Comparison of ENCODE assay signal across 11 cellular contexts in the genomic region with DNA sequence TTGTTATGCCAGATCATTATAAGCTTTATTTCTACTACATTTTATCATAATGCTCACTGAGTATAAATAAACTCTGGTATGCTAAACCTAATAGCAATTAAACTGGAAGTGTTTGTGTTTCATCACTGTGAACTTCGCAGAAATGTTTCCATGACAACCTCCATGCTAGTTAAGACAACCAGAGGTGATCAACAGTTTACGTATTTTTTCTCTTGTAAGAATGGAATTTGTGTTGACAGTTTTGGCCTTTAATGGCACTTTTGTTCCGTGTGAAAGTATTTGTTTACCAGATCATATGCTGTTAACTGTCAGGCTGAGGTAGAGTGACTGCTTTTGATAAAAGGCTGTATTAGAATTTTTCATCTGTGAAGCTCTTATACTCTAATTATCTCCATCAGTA.
"Had no signal": no experiment of that assay in that cellular context is flagged by ENCODE, and none has a peak within 500 bp of the region (broad histone marks: within the 10 kb centered on the region; RNA-seq: fewer than 3 reads in every experiment).

No MANE protein-coding gene starts in this region.

- H3K36me3 Mint-ChIP-seq: activated naive CD4-positive, alpha-beta T cell treated with anti-CD3 and anti-CD28 coated beads, Interleukin-2, amount 50 U/mL, for 24 hours; naive thymus-derived CD4-positive, alpha-beta T cell had no signal

- H3K36me3 ChIP-seq: neutrophil, sigmoid colon had no signal

- H3K4me3 Mint-ChIP-seq: activated naive CD4-positive, alpha-beta T cell treated with anti-CD3 and anti-CD28 coated beads, Interleukin-2, amount 50 U/mL, for 24 hours; naive thymus-derived CD4-positive, alpha-beta T cell; type B pancreatic cell had no signal

- H3K27ac Mint-ChIP-seq: activated naive CD4-positive, alpha-beta T cell treated with anti-CD3 and anti-CD28 coated beads, Interleukin-2, amount 50 U/mL, for 24 hours; naive thymus-derived CD4-positive, alpha-beta T cell; progenitor cell of endocrine pancreas; type B pancreatic cell had no signal

- DNase-seq: activated CD4-positive, alpha-beta T cell treated with anti-CD3 and anti-CD28 coated beads, Interleukin-2, amount 50 U/mL, for 1 hour; amniotic stem cell; left cardiac atrium; naive thymus-derived CD4-positive, alpha-beta T cell; sigmoid colon; stimulated activated CD4-positive, alpha-beta T cell treated with anti-CD3 and anti-CD28 coated beads, Interleukin-2, amount 100 ng/mL, for 24 hours; stimulated activated naive CD4-positive, alpha-beta T cell treated with Interleukin-2 at 50 U/mL for 16 hours had no signal

- H3K4me3 ChIP-seq: sigmoid colon had no signal

- H3K27me3 Mint-ChIP-seq: activated naive CD4-positive, alpha-beta T cell treated with anti-CD3 and anti-CD28 coated beads, Interleukin-2, amount 50 U/mL, for 24 hours; progenitor cell of endocrine pancreas; type B pancreatic cell had no signal

- ATAC-seq: left cardiac atrium; naive thymus-derived CD4-positive, alpha-beta T cell had no signal

- H3K27me3 ChIP-seq: neutrophil, sigmoid colon had no signal

- H3K4me1 Mint-ChIP-seq: activated naive CD4-positive, alpha-beta T cell treated with anti-CD3 and anti-CD28 coated beads, Interleukin-2, amount 50 U/mL, for 24 hours; naive thymus-derived CD4-positive, alpha-beta T cell had no signal
